In genomic region chr10:22210267-22210666, GRCh38 we compare ENCODE assay signal across 8 cellular contexts. TPM values are rescaled to one million over a fixed set of nuclear protein-coding genes. Genes with fewer than 3 reads are reported as not detected.
"Had no signal": no experiment of that assay in that cellular context is flagged by ENCODE, and none has a peak within 500 bp of the region (broad histone marks: within the 10 kb centered on the region; RNA-seq: fewer than 3 reads in every experiment).

No MANE protein-coding gene starts in this region.

- H2AFZ ChIP-seq: GM23248 had no signal

- H3K4me2 ChIP-seq: KMS-11 had no signal

- H3K9ac ChIP-seq: GM23248, KMS-11 had no signal

- H3K27ac ChIP-seq: GM23248, HL-60, KMS-11 had no signal

- FAIRE-seq: H54 had no signal

- H3K4me3 ChIP-seq: GM23248 had no signal

- DNase-seq: GM23248, GOT3, H9, HCEC 1CT, Karpas-422 had no signal

RNA-seq across cellular contexts. Expression of gene EBLN1, which starts 7.5 kb away (rescaled TPM):
- total RNA-seq: GM23248, H9 had no signal
- polyA plus RNA-seq: GM23248 had no signal
